Comparison of ENCODE assay signal across 40 cellular contexts in genomic region chr3:150931710-150932109, GRCh38. TPM values are rescaled to one million over a fixed set of nuclear protein-coding genes. Genes with fewer than 3 reads are reported as not detected.
"Had no signal": no experiment of that assay in that cellular context is flagged by ENCODE, and none has a peak within 500 bp of the region (broad histone marks: within the 10 kb centered on the region; RNA-seq: fewer than 3 reads in every experiment).

No MANE protein-coding gene starts in this region.

- H3K9me3 Mint-ChIP-seq: activated CD8-positive, alpha-beta T cell treated with anti-CD3 and anti-CD28 coated beads for 36 hours; activated naive CD4-positive, alpha-beta T cell treated with anti-CD3 and anti-CD28 coated beads, Interleukin-2, amount 50 U/mL, for 24 hours; activated naive CD8-positive, alpha-beta T cell treated with anti-CD3 and anti-CD28 coated beads, Interleukin-2, amount 10 ng/mL, durations not matched to agents 7 days and 5 days; activated T-cell treated with anti-CD3 and anti-CD28 coated beads, Interleukin-2, amount 50 U/mL, for 72 hours; activated T-helper 17 cell treated with anti-CD3 and anti-CD28 coated beads, Interleukin-2, amount 50 U/mL, for 72 hours had no signal

- H3K36me3 ChIP-seq: MG63, SJCRH30, WERI-Rb-1 had no signal

- H3K9me3 ChIP-seq: body of pancreas, MG63, SJCRH30 had no signal

- H3K4me3 ChIP-seq: body of pancreas, MG63, PC-9, SJCRH30, SK-N-MC had no signal

- H3K4me1 ChIP-seq: body of pancreas, SJCRH30 had no signal

- DNase-seq: activated CD4-positive, alpha-beta T cell treated with anti-CD3 and anti-CD28 coated beads for 1 hour; activated CD4-positive, alpha-beta T cell treated with anti-CD3 and anti-CD28 coated beads, Interleukin-2, amount 10 ng/mL, durations not matched to agents 24 days and 14 days; activated CD4-positive, alpha-beta T cell treated with anti-CD3 and anti-CD28 coated beads, Interleukin-2, amount 50 U/mL, for 4 hours; activated CD4-positive, CD25-positive, alpha-beta regulatory T cell; activated CD8-positive, alpha-beta T cell treated with anti-CD3 and anti-CD28 coated beads for 36 hours; activated effector memory CD4-positive, alpha-beta T cell treated with anti-CD3 and anti-CD28 coated beads, Interleukin-2, amount 50 U/mL, for 16 hours; activated naive CD4-positive, alpha-beta T cell; activated naive CD8-positive, alpha-beta T cell treated with anti-CD3 and anti-CD28 coated beads, Interleukin-2, amount 10 ng/mL, durations not matched to agents 7 days and 5 days; activated T-cell treated with anti-CD3 and anti-CD28 coated beads, Interleukin-2, amount 50 U/mL, for 1 hour; activated T-cell treated with anti-CD3 and anti-CD28 coated beads, Interleukin-2, amount 50 U/mL, for 72 hours; body of pancreas; central memory CD4-positive, alpha-beta T cell; Kasumi-1; KBM-7; MG63; MV-4-11; NCI-H1092; NCI-H1417 treated with DMSO at 0.1 percent for 48 hours; NCI-H187 treated with DMSO at 0.1 percent for 48 hours; NCI-H2081; NCI-H2171 treated with DMSO at 0.1 percent for 48 hours; NCI-H2227 treated with DMSO at 0.1 percent for 48 hours; NCI-H524; NCI-H69; PC-9; SHP77; SJCRH30; T1000; WERI-Rb-1 had no signal

- H3K27ac ChIP-seq: body of pancreas, PC-9, RWPE1, SJCRH30, SK-N-MC, WERI-Rb-1 had no signal

- H3K4me1 Mint-ChIP-seq: activated CD4-positive, alpha-beta T cell treated with anti-CD3 and anti-CD28 coated beads, Interleukin-2, amount 10 ng/mL, durations not matched to agents 24 days and 14 days; activated naive CD4-positive, alpha-beta T cell treated with anti-CD3 and anti-CD28 coated beads, Interleukin-2, amount 50 U/mL, for 24 hours; activated naive CD8-positive, alpha-beta T cell treated with anti-CD3 and anti-CD28 coated beads, Interleukin-2, amount 10 ng/mL, durations not matched to agents 7 days and 5 days; activated T-helper 17 cell treated with anti-CD3 and anti-CD28 coated beads, Interleukin-2, amount 50 U/mL, for 72 hours had no signal

- H3K27me3 ChIP-seq: body of pancreas, SJCRH30 had no signal

- H3K36me3 Mint-ChIP-seq: activated naive CD4-positive, alpha-beta T cell treated with anti-CD3 and anti-CD28 coated beads, Interleukin-2, amount 50 U/mL, for 24 hours; activated naive CD8-positive, alpha-beta T cell treated with anti-CD3 and anti-CD28 coated beads, Interleukin-2, amount 10 ng/mL, durations not matched to agents 7 days and 5 days; IgD-negative memory B cell had no signal

- H3K27ac Mint-ChIP-seq: activated CD4-positive, alpha-beta T cell treated with anti-CD3 and anti-CD28 coated beads, Interleukin-2, amount 10 ng/mL, durations not matched to agents 24 days and 14 days; activated CD8-positive, alpha-beta T cell treated with anti-CD3 and anti-CD28 coated beads for 36 hours; activated naive CD4-positive, alpha-beta T cell treated with anti-CD3 and anti-CD28 coated beads, Interleukin-2, amount 50 U/mL, for 24 hours; activated naive CD8-positive, alpha-beta T cell treated with anti-CD3 and anti-CD28 coated beads, Interleukin-2, amount 10 ng/mL, durations not matched to agents 7 days and 5 days; activated T-cell treated with anti-CD3 and anti-CD28 coated beads, Interleukin-2, amount 50 U/mL, for 72 hours; activated T-helper 17 cell treated with anti-CD3 and anti-CD28 coated beads, Interleukin-2, amount 50 U/mL, for 72 hours; IgD-negative memory B cell had no signal

- ATAC-seq: activated CD8-positive, alpha-beta T cell treated with anti-CD3 and anti-CD28 coated beads for 36 hours; activated T-cell treated with anti-CD3 and anti-CD28 coated beads, Interleukin-2, amount 50 U/mL, for 72 hours; activated T-helper 17 cell treated with anti-CD3 and anti-CD28 coated beads, Interleukin-2, amount 50 U/mL, for 72 hours; body of pancreas had no signal

- H3K4me3 Mint-ChIP-seq: activated CD4-positive, alpha-beta T cell treated with anti-CD3 and anti-CD28 coated beads, Interleukin-2, amount 10 ng/mL, durations not matched to agents 24 days and 14 days; activated CD8-positive, alpha-beta T cell treated with anti-CD3 and anti-CD28 coated beads for 36 hours; activated naive CD4-positive, alpha-beta T cell treated with anti-CD3 and anti-CD28 coated beads, Interleukin-2, amount 50 U/mL, for 24 hours; activated naive CD8-positive, alpha-beta T cell treated with anti-CD3 and anti-CD28 coated beads, Interleukin-2, amount 10 ng/mL, durations not matched to agents 7 days and 5 days; activated T-cell treated with anti-CD3 and anti-CD28 coated beads, Interleukin-2, amount 50 U/mL, for 72 hours; activated T-helper 17 cell treated with anti-CD3 and anti-CD28 coated beads, Interleukin-2, amount 50 U/mL, for 72 hours; IgD-negative memory B cell had no signal

RNA-seq across cellular contexts. Expression of gene MINDY4B, which starts 26.5 kb away (rescaled TPM):
- total RNA-seq: activated CD4-positive, alpha-beta T cell treated with anti-CD3 and anti-CD28 coated beads, Interleukin-2, amount 10 ng/mL, durations not matched to agents 24 days and 14 days; activated CD8-positive, alpha-beta memory T cell treated with anti-CD3 and anti-CD28 coated beads for 36 hours; activated CD8-positive, alpha-beta T cell treated with anti-CD3 and anti-CD28 coated beads for 36 hours; activated naive CD8-positive, alpha-beta T cell treated with anti-CD3 and anti-CD28 coated beads, Interleukin-2, amount 10 ng/mL, durations not matched to agents 7 days and 5 days; activated T-cell treated with anti-CD3 and anti-CD28 coated beads, Interleukin-2, amount 50 U/mL, for 72 hours; activated T-helper 17 cell treated with anti-CD3 and anti-CD28 coated beads, Interleukin-2, amount 50 U/mL, for 72 hours; astrocyte; body of pancreas; bronchial epithelial cell; OCI-LY7; PC-9; SJCRH30; T-helper 1 cell treated with Interleukin-12 subunit alpha and Interleukin-12 subunit beta and Interleukin-4 antibody, amounts not matched to agents 30 ng/mL and 1 ng/mL, for 36 hours; T-helper 2 cell treated with Interferon-gamma antibody and Interleukin-4, amounts not matched to agents 100 ng/mL and 5 ng/mL, for 36 hours had no signal

RNA-seq across cellular contexts. Expression of gene CLRN1, which starts 40.8 kb away (rescaled TPM):
- total RNA-seq: activated CD4-positive, alpha-beta T cell treated with anti-CD3 and anti-CD28 coated beads, Interleukin-2, amount 10 ng/mL, durations not matched to agents 24 days and 14 days; activated CD8-positive, alpha-beta memory T cell treated with anti-CD3 and anti-CD28 coated beads for 36 hours; activated CD8-positive, alpha-beta T cell treated with anti-CD3 and anti-CD28 coated beads for 36 hours; activated naive CD8-positive, alpha-beta T cell treated with anti-CD3 and anti-CD28 coated beads, Interleukin-2, amount 10 ng/mL, durations not matched to agents 7 days and 5 days; activated T-cell treated with anti-CD3 and anti-CD28 coated beads, Interleukin-2, amount 50 U/mL, for 72 hours; activated T-helper 17 cell treated with anti-CD3 and anti-CD28 coated beads, Interleukin-2, amount 50 U/mL, for 72 hours; astrocyte; body of pancreas; bronchial epithelial cell; OCI-LY7; PC-9; SJCRH30; T-helper 1 cell treated with Interleukin-12 subunit alpha and Interleukin-12 subunit beta and Interleukin-4 antibody, amounts not matched to agents 30 ng/mL and 1 ng/mL, for 36 hours; T-helper 2 cell treated with Interferon-gamma antibody and Interleukin-4, amounts not matched to agents 100 ng/mL and 5 ng/mL, for 36 hours had no signal
